7 cellular contexts compared by ENCODE assay signal in genomic region chr11:119196833-119197483, GRCh38. TPM values are rescaled to one million over a fixed set of nuclear protein-coding genes. Genes with fewer than 3 reads are reported as not detected.
DNase-seq lines count a peak whose midpoint lies in the region; ATAC-seq, FAIRE-seq and TF ChIP-seq lines count a peak whose summit lies in the region.

No MANE protein-coding gene starts in this region.

- no peak overlapping the region for H3K4me3 Mint-ChIP-seq in endothelial cell (ENCODE audit: unreplicated experiment)
- H3K4me3 Mint-ChIP-seq in stimulated activated effector memory CD8-positive, alpha-beta T cell treated with anti-CD3 and anti-CD28 coated beads, Interleukin-12 subunit alpha, Interleukin-12 subunit beta, amount 100 ng/mL, for 72 hours = no peak overlapping the region

- H3K9me3 Mint-ChIP-seq in endothelial cell (ENCODE audit: unreplicated experiment) = no peaks in the 10 kb centered on the region
- H3K9me3 Mint-ChIP-seq in stimulated activated effector memory CD8-positive, alpha-beta T cell treated with anti-CD3 and anti-CD28 coated beads, Interleukin-12 subunit alpha, Interleukin-12 subunit beta, amount 100 ng/mL, for 72 hours = no peaks in the 10 kb centered on the region

- peak; percentile 82 for TF ChIP-seq CTCF in endothelial cell (IDR thresholded peaks at IDR 0.05; ENCODE audit: unreplicated experiment)

- no peak overlapping the region for H3K27ac Mint-ChIP-seq in endothelial cell (ENCODE audit: unreplicated experiment)
- H3K27ac Mint-ChIP-seq in stimulated activated effector memory CD8-positive, alpha-beta T cell treated with anti-CD3 and anti-CD28 coated beads, Interleukin-12 subunit alpha, Interleukin-12 subunit beta, amount 100 ng/mL, for 72 hours = no peak overlapping the region

- H3K27me3 Mint-ChIP-seq in endothelial cell (ENCODE audit: unreplicated experiment) = peaks cover 8% of the 10 kb centered on the region

- peaks cover 4% of the 10 kb centered on the region for H3K4me1 Mint-ChIP-seq in endothelial cell (ENCODE audit: unreplicated experiment)
- H3K4me1 Mint-ChIP-seq in stimulated activated effector memory CD8-positive, alpha-beta T cell treated with anti-CD3 and anti-CD28 coated beads, Interleukin-12 subunit alpha, Interleukin-12 subunit beta, amount 100 ng/mL, for 72 hours = peaks cover 9% of the 10 kb centered on the region

- DNase-seq in GM12892 (ENCODE audit: insufficient read length) (peak; percentile 63), HuH-7.5 (ENCODE audit: low spot score) (peak; percentile 82), NOMO-1 treated with DMSO at 0.1 percent for 48 hours (lab: John Stamatoyannopoulos, UW; ENCODE audit: unreplicated experiment) (peak; percentile 97), endothelial cell (ENCODE audit: low spot score) (peak; percentile 77), midbrain (lab: John Stamatoyannopoulos, UW) (peak; percentile 77)
- DNase-seq in activated CD8-positive, alpha-beta memory T cell treated with anti-CD3 and anti-CD28 coated beads for 24 hours = peak; percentile 73
- DNase-seq in stimulated activated effector memory CD8-positive, alpha-beta T cell treated with anti-CD3 and anti-CD28 coated beads, Interleukin-12 subunit alpha, Interleukin-12 subunit beta, amount 100 ng/mL, for 72 hours (ENCODE audit: low spot score in 2 of 2) = peak; percentile 61 to 79

- peak; percentile 94 for FAIRE-seq in GM12892 (lab: Jason Lieb, UNC)

- TF ChIP-seq POLR2A in GM12892 (IDR thresholded peaks at IDR 0.05; ENCODE audit: low read depth, low read length) = no peak

- peak; percentile 89 for ATAC-seq in stimulated activated effector memory CD8-positive, alpha-beta T cell treated with anti-CD3 and anti-CD28 coated beads, Interleukin-12 subunit alpha, Interleukin-12 subunit beta, amount 100 ng/mL, for 72 hours

- H3K36me3 Mint-ChIP-seq in endothelial cell (ENCODE audit: low read depth, unreplicated experiment) = no peaks in the 10 kb centered on the region
- no peaks in the 10 kb centered on the region for H3K36me3 Mint-ChIP-seq in stimulated activated effector memory CD8-positive, alpha-beta T cell treated with anti-CD3 and anti-CD28 coated beads, Interleukin-12 subunit alpha, Interleukin-12 subunit beta, amount 100 ng/mL, for 72 hours

RNA-seq across cellular contexts. Expression of gene CBL, which starts 9.2 kb away (rescaled TPM):
- polyA plus RNA-seq in GM12892 (2012; ENCODE audit: missing spikeins) = 13.1 TPM
- total RNA-seq in endothelial cell (ENCODE audit: unreplicated experiment) = 47.5 TPM

RNA-seq across cellular contexts. Expression of gene NHERF4, which starts 11.7 kb away (rescaled TPM):
- not detected for polyA plus RNA-seq in GM12892 (2012; ENCODE audit: missing spikeins)
- not detected for total RNA-seq in endothelial cell (ENCODE audit: unreplicated experiment)

RNA-seq across cellular contexts. Expression of gene NLRX1, which starts 28.4 kb away (rescaled TPM):
- 5.2 TPM for polyA plus RNA-seq in GM12892 (2012; ENCODE audit: missing spikeins)
- total RNA-seq in endothelial cell (ENCODE audit: unreplicated experiment) = 12.3 TPM

RNA-seq across cellular contexts. Expression of gene ABCG4, which starts 48.1 kb away (rescaled TPM):
- polyA plus RNA-seq in GM12892 (2012; ENCODE audit: missing spikeins) = not detected
- 0.10 TPM for total RNA-seq in endothelial cell (ENCODE audit: unreplicated experiment)

Comparison
In these comparisons a context has a peak if more than half of its experiments do, and no peak if none do; other contexts are left out.
1. Peak in every context shown above with its lines: DNase-seq and ATAC-seq.